ENCODE assay signal across 8 cellular contexts in the genomic region with DNA sequence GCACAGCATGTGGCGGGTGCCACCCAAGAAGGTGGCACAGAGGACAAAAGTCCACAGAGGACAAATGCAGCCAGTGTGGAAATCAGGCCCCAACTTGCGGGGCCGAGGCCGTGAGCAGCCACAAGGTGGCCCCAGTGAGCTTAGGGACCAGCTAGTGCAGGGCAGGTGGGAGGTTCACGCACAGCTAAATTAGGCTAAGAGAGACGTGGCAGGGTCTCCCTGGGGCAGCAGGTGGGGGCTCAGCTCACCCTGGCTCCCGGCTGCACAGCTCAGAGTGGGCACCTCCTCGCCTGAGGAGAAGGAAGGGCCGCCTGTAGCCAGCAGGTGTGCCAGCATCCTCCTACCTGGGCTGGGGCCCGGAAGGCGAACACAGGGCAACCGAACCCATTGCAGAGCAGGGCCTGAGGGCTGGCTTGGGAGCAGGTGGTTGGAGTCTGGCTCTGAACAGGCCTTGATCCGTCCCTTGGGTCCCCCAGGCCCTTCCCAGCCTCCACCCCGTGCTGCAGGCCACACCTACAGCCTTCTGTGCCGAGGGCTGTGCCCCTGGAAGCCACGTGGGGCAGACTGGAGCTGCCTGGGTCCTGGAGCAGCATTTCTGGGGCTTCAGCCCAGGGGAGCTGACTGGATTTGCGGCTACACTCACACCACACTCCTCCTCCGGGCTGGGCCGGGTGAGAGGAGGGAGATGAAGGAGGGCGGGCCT. TPM values are rescaled to one million over a fixed set of nuclear protein-coding genes. Genes with fewer than 3 reads are reported as not detected.
A peak's percentile ranks its signal among the peaks of the same experiment; 100 is the strongest.
DNase-seq lines count a peak whose midpoint lies in the region; ATAC-seq and TF ChIP-seq lines count a peak whose summit lies in the region.

No MANE protein-coding gene starts in this region.

- H3K9me3 ChIP-seq in WERI-Rb-1 (ENCODE audit: severe bottlenecking), result no peaks in the 10 kb centered on the region

- peak; percentile 91 for TF ChIP-seq CTCF in WERI-Rb-1 (IDR thresholded peaks at IDR 0.05; ENCODE audit: low read depth, low read length)

- peak; percentile 7 for DNase-seq in NK-92 treated with Interleukin-12 subunit alpha and Interleukin-12 subunit beta, amount 100 ng/mL, for 24 hours (lab: John Stamatoyannopoulos, UW)
- DNase-seq in NK-92 (lab: John Stamatoyannopoulos, UW; ENCODE audit: unreplicated experiment) (no peak), NCI-H2107 treated with DMSO at 0.1 percent for 48 hours (lab: John Stamatoyannopoulos, UW; ENCODE audit: unreplicated experiment) (peak; percentile 71), WERI-Rb-1 (peak; percentile 91), T47D (ENCODE audit: low read depth in 1 of 2, low spot score in 1 of 2) (peak; percentile 72 to 75), left colon (peak; percentile 82 to 92)
- peak; percentile 72 to 77 for DNase-seq in stimulated activated CD4-positive, alpha-beta T cell treated with anti-CD3 and anti-CD28 coated beads, Interleukin-4, amount 100 ng/mL, for 4 hours

- in situ Hi-C loops in T47D (cut with HindIII; ENCODE audit: low pct_unique_long_range_greater_than_20kb, low sequenced_read_pairs), result no loop called here

- H3K4me3 ChIP-seq in WERI-Rb-1 (ENCODE audit: low read depth, low read length), result peak overlapping the region; percentile 20

- intact Hi-C loops in left colon (cut with DNase I, micrococcal nuclease), result no loop called here

- no peaks in the 10 kb centered on the region for H3K27me3 ChIP-seq in WERI-Rb-1 (ENCODE audit: insufficient read depth, low read depth, severe bottlenecking)

- ATAC-seq in left colon (peak; percentile 85), HG03378 (IDR thresholded peaks at IDR 0.05; ENCODE audit: unreplicated experiment) (no peak)

- H3K36me3 ChIP-seq in WERI-Rb-1, result no peaks in the 10 kb centered on the region

- H3K27ac ChIP-seq in WERI-Rb-1, result peak overlapping the region; percentile 76

RNA-seq across cellular contexts. Expression of gene CELSR1, which starts 26.1 kb away (rescaled TPM):
- total RNA-seq in left colon, result 1 to 10 TPM; 1.8 to 4.9 TPM

RNA-seq across cellular contexts. Expression of gene GRAMD4, which starts 56.7 kb away (rescaled TPM):
- total RNA-seq in left colon, result 100 to 1,000 TPM; 178 to 213 TPM
